In genomic region chr17:38893612-38894011, GRCh38 we compare ENCODE assay signal across 1 cellular context.
TF ChIP-seq lines count a peak whose summit lies in the region.

No MANE protein-coding gene starts in this region.

TF ChIP-seq in GM23338, 12 proteins besides CTCF, POLR2A, EP300 and RAD21 (continued from another document):
- no peak for TF ChIP-seq ZNF462 (CRISPR knock-in tag; IDR thresholded peaks at IDR 0.05)
- TF ChIP-seq, protein P1, sequence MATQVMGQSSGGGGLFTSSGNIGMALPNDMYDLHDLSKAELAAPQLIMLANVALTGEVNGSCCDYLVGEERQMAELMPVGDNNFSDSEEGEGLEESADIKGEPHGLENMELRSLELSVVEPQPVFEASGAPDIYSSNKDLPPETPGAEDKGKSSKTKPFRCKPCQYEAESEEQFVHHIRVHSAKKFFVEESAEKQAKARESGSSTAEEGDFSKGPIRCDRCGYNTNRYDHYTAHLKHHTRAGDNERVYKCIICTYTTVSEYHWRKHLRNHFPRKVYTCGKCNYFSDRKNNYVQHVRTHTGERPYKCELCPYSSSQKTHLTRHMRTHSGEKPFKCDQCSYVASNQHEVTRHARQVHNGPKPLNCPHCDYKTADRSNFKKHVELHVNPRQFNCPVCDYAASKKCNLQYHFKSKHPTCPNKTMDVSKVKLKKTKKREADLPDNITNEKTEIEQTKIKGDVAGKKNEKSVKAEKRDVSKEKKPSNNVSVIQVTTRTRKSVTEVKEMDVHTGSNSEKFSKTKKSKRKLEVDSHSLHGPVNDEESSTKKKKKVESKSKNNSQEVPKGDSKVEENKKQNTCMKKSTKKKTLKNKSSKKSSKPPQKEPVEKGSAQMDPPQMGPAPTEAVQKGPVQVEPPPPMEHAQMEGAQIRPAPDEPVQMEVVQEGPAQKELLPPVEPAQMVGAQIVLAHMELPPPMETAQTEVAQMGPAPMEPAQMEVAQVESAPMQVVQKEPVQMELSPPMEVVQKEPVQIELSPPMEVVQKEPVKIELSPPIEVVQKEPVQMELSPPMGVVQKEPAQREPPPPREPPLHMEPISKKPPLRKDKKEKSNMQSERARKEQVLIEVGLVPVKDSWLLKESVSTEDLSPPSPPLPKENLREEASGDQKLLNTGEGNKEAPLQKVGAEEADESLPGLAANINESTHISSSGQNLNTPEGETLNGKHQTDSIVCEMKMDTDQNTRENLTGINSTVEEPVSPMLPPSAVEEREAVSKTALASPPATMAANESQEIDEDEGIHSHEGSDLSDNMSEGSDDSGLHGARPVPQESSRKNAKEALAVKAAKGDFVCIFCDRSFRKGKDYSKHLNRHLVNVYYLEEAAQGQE (IDR thresholded peaks at IDR 0.05; ENCODE audit: unreplicated experiment): no peak
